In the genomic region with DNA sequence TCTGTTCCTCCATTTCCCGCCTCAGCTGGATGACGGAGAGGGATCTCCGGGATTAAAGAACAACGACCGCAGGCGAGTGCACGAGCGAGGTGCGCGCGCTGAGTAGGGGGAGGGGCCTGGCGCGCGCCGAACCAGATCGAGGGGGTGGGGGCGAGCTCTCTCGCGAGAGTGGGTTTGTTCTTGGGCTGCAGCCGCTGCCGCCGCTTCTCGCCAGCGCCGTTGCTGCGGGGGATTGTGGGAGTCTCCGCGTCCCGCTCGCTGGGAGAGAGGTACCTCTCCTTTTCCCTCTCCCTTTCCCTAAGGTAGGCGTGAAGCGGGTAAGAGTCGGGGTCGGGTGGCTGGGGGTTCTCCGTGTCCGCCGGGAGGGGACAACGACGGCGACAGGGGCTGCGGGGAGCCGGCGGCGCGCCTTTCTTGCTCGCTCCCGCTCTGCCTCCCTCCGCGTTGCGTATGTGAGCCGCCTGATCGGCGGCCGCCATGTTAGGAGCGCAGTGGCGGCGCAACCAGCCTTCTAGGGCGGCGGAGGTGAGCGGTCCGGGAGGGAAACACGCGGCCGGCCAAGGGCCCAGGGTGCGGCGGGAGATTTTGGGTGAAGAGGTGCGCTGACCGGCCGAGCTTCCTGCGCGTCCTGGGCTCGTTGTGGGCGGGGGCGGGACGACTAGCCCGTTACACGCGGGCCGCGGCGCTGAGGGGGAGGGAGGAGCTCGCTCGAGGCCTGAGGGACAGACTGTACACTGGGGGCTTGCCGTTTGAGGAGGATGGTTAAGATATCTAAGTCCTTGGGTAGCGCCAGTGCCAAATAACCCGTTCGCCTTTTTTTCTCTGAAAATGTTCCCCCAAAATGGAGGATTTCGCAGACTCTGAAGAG, we compare ENCODE assay signal across 1 cellular context.
TF ChIP-seq lines count a peak whose summit lies in the region.

Gene MATR3, plus strand, starts transcription at position 237 of the 868 bp plus-strand sequence. CDS start 13,676 bp downstream, outside the sequence.

TF ChIP-seq in HepG2, 621 proteins besides CTCF, POLR2A, EP300 and RAD21 (continued from another document and continues in another):
- TF ChIP-seq, protein P1, sequence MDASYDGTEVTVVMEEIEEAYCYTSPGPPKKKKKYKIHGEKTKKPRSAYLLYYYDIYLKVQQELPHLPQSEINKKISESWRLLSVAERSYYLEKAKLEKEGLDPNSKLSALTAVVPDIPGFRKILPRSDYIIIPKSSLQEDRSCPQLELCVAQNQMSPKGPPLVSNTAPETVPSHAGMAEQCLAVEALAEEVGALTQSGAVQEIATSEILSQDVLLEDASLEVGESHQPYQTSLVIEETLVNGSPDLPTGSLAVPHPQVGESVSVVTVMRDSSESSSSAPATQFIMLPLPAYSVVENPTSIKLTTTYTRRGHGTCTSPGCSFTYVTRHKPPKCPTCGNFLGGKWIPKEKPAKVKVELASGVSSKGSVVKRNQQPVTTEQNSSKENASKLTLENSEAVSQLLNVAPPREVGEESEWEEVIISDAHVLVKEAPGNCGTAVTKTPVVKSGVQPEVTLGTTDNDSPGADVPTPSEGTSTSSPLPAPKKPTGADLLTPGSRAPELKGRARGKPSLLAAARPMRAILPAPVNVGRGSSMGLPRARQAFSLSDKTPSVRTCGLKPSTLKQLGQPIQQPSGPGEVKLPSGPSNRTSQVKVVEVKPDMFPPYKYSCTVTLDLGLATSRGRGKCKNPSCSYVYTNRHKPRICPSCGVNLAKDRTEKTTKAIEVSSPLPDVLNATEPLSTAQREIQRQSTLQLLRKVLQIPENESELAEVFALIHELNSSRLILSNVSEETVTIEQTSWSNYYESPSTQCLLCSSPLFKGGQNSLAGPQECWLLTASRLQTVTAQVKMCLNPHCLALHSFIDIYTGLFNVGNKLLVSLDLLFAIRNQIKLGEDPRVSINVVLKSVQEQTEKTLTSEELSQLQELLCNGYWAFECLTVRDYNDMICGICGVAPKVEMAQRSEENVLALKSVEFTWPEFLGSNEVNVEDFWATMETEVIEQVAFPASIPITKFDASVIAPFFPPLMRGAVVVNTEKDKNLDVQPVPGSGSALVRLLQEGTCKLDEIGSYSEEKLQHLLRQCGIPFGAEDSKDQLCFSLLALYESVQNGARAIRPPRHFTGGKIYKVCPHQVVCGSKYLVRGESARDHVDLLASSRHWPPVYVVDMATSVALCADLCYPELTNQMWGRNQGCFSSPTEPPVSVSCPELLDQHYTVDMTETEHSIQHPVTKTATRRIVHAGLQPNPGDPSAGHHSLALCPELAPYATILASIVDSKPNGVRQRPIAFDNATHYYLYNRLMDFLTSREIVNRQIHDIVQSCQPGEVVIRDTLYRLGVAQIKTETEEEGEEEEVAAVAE (CRISPR knock-in tag; IDR thresholded peaks at IDR 0.05; ENCODE audit: borderline replicate concordance), result no peak
- TF ChIP-seq MBD4 (IDR thresholded peaks at IDR 0.05; ENCODE audit: borderline replicate concordance, low read length) (no peak), SNRNP70 (IDR thresholded peaks at IDR 0.05; ENCODE audit: low read depth, low read length) (no peak), ZBTB46 (CRISPR knock-in tag; IDR thresholded peaks at IDR 0.05; ENCODE audit: borderline replicate concordance) (peak; percentile 95), ZNF333 (CRISPR knock-in tag; IDR thresholded peaks at IDR 0.05; ENCODE audit: borderline replicate concordance) (no peak), ZNF430 (CRISPR knock-in tag; IDR thresholded peaks at IDR 0.05) (peak; percentile 91), MAFF (IDR thresholded peaks at IDR 0.05; ENCODE audit: low read depth, low read length) (no peak; the same call in 1 of the 2 replicates), ZBTB8A (CRISPR knock-in tag; IDR thresholded peaks at IDR 0.05; ENCODE audit: borderline replicate concordance, low read depth) (no peak), ZNF460 (CRISPR knock-in tag; IDR thresholded peaks at IDR 0.05; ENCODE audit: borderline replicate concordance) (no peak), DBP (CRISPR knock-in tag; IDR thresholded peaks at IDR 0.05; ENCODE audit: not compliant biosample characterization) (peak; percentile 38), ZNF260 (CRISPR knock-in tag; IDR thresholded peaks at IDR 0.05; ENCODE audit: borderline replicate concordance, low read depth) (no peak), CBX5 (CRISPR knock-in tag; IDR thresholded peaks at IDR 0.05; ENCODE audit: borderline replicate concordance) (peak; percentile 53; the same call in 1 of the 2 replicates), PAF1 (CRISPR knock-in tag; IDR thresholded peaks at IDR 0.05) (0 out of 2 replicates have a peak, but pooled peaks have one; percentile 6), SMAD3 (CRISPR knock-in tag; IDR thresholded peaks at IDR 0.05) (0 out of 2 replicates have a peak, but pooled peaks have one; percentile 59), KLF6 (CRISPR knock-in tag; IDR thresholded peaks at IDR 0.05) (peak; percentile 64; the same call in 1 of the 2 replicates), HNF4G (IDR thresholded peaks at IDR 0.05; ENCODE audit: borderline replicate concordance, low read depth, low read length) (no peak; the same call in 1 of the 2 replicates), HNF4G (CRISPR knock-in tag; IDR thresholded peaks at IDR 0.05; ENCODE audit: borderline replicate concordance, low read depth) (peak; percentile 53; the same call in 1 of the 2 replicates), SOX6 (IDR thresholded peaks at IDR 0.05) (no peak), SOX6 (CRISPR knock-in tag; IDR thresholded peaks at IDR 0.05) (peak; percentile 41; the same call in 1 of the 2 replicates), KLF12 (CRISPR knock-in tag; IDR thresholded peaks at IDR 0.05; ENCODE audit: borderline replicate concordance) (peak; percentile 51; the same call in 1 of the 2 replicates), KDM1A (CRISPR knock-in tag; IDR thresholded peaks at IDR 0.05) (0 out of 2 replicates have a peak, but pooled peaks have one; percentile 32), ZBTB10 (CRISPR knock-in tag; IDR thresholded peaks at IDR 0.05; ENCODE audit: borderline replicate concordance) (0 out of 2 replicates have a peak, but pooled peaks have one; percentile 50), ELF1 (CRISPR knock-in tag; IDR thresholded peaks at IDR 0.05) (peak; percentile 38; the same call in 1 of the 2 replicates), MEIS1 (CRISPR knock-in tag; IDR thresholded peaks at IDR 0.05; ENCODE audit: borderline replicate concordance) (peak; percentile 54; the same call in 1 of the 2 replicates), SIN3A (IDR thresholded peaks at IDR 0.05; ENCODE audit: borderline replicate concordance, low read depth, low read length) (peak; percentile 64; the same call in 1 of the 2 replicates), SKI (IDR thresholded peaks at IDR 0.05; ENCODE audit: partially characterized antibody) (no peak), MXI1 (IDR thresholded peaks at IDR 0.05; ENCODE audit: borderline replicate concordance, low read depth, low read length) (peak; percentile 71; the same call in 1 of the 3 replicates), AGO1 (IDR thresholded peaks at IDR 0.05; ENCODE audit: low read depth, low read length, poor library complexity, severe bottlenecking) (peak; percentile 62), NCOA2 (CRISPR knock-in tag; IDR thresholded peaks at IDR 0.05) (peak; percentile 4), ZNF552 (CRISPR knock-in tag; IDR thresholded peaks at IDR 0.05; ENCODE audit: borderline replicate concordance) (0 out of 2 replicates have a peak, but pooled peaks have one; percentile 26), RNF219 (CRISPR knock-in tag; IDR thresholded peaks at IDR 0.05) (no peak), SNAI1 (CRISPR knock-in tag; IDR thresholded peaks at IDR 0.05; ENCODE audit: borderline replicate concordance) (no peak), ZNF691 (CRISPR knock-in tag; IDR thresholded peaks at IDR 0.05; ENCODE audit: borderline replicate concordance, low read depth) (no peak), MXD3 (CRISPR knock-in tag; IDR thresholded peaks at IDR 0.05) (peak; percentile 88), SAP130 (CRISPR knock-in tag; IDR thresholded peaks at IDR 0.05; ENCODE audit: low read depth) (peak; percentile 81), SMARCC2 (IDR thresholded peaks at IDR 0.05) (no peak), WIZ (CRISPR knock-in tag; IDR thresholded peaks at IDR 0.05) (no peak), ZNF329 (CRISPR knock-in tag; IDR thresholded peaks at IDR 0.05; ENCODE audit: low read depth) (peak; percentile 76; the same call in 1 of the 2 replicates), ZNF232 (CRISPR knock-in tag; IDR thresholded peaks at IDR 0.05; ENCODE audit: borderline replicate concordance) (no peak), MED13 (CRISPR knock-in tag; IDR thresholded peaks at IDR 0.05) (peak; percentile 67; the same call in 1 of the 2 replicates)
- TF ChIP-seq, protein P2, sequence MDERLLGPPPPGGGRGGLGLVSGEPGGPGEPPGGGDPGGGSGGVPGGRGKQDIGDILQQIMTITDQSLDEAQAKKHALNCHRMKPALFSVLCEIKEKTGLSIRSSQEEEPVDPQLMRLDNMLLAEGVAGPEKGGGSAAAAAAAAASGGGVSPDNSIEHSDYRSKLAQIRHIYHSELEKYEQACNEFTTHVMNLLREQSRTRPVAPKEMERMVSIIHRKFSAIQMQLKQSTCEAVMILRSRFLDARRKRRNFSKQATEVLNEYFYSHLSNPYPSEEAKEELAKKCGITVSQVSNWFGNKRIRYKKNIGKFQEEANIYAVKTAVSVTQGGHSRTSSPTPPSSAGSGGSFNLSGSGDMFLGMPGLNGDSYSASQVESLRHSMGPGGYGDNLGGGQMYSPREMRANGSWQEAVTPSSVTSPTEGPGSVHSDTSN (CRISPR knock-in tag; IDR thresholded peaks at IDR 0.05), result no peak
- TF ChIP-seq, protein P3, sequence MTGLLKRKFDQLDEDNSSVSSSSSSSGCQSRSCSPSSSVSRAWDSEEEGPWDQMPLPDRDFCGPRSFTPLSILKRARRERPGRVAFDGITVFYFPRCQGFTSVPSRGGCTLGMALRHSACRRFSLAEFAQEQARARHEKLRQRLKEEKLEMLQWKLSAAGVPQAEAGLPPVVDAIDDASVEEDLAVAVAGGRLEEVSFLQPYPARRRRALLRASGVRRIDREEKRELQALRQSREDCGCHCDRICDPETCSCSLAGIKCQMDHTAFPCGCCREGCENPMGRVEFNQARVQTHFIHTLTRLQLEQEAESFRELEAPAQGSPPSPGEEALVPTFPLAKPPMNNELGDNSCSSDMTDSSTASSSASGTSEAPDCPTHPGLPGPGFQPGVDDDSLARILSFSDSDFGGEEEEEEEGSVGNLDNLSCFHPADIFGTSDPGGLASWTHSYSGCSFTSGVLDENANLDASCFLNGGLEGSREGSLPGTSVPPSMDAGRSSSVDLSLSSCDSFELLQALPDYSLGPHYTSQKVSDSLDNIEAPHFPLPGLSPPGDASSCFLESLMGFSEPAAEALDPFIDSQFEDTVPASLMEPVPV (CRISPR knock-in tag; IDR thresholded peaks at IDR 0.05), result no peak; the same call in 1 of the 2 replicates
